Comparison of ENCODE assay signal across 23 cellular contexts in genomic region chr5:179176571-179177230, GRCh38.
DNase-seq lines count a peak whose midpoint lies in the region; FAIRE-seq and TF ChIP-seq lines count a peak whose summit lies in the region.
"Had no signal": no experiment of that assay in that cellular context is flagged by ENCODE, and none has a peak within 500 bp of the region (broad histone marks: within the 10 kb centered on the region; RNA-seq: fewer than 3 reads in every experiment).

No MANE protein-coding gene starts in this region.

- H3K36me3 ChIP-seq in breast epithelium (no peaks in the 10 kb centered on the region), testis (ENCODE audit: low read depth, missing control alignments) (no peaks in the 10 kb centered on the region)
- H3K36me3 ChIP-seq: Peyer's patch had no signal

- H3K4me1 ChIP-seq in breast epithelium (no peaks in the 10 kb centered on the region), testis (no peaks in the 10 kb centered on the region)
- H3K4me1 ChIP-seq: Peyer's patch had no signal

- WGBS in testis, 2 donors: 76 to 78% methylated on average over 13 of the region's 13 CpGs

- H3K9me3 Mint-ChIP-seq in MCF 10A (ENCODE audit: unreplicated experiment) (peaks cover 16% of the 10 kb centered on the region), chondrocyte (ENCODE audit: low read depth) (peaks cover 10% of the 10 kb centered on the region)

- H3K4me1 Mint-ChIP-seq in MCF 10A (ENCODE audit: insufficient read depth, unreplicated experiment): no peaks in the 10 kb centered on the region
- no peaks in the 10 kb centered on the region for H3K4me1 Mint-ChIP-seq in chondrocyte (ENCODE audit: low read depth)

- peaks cover 29% of the 10 kb centered on the region for H3K27me3 Mint-ChIP-seq in MCF 10A (ENCODE audit: insufficient read depth, unreplicated experiment)
- H3K27me3 Mint-ChIP-seq in chondrocyte (ENCODE audit: low read depth): peaks cover 2% of the 10 kb centered on the region

- H3K4me3 Mint-ChIP-seq in MCF 10A (ENCODE audit: unreplicated experiment) (no peak overlapping the region), chondrocyte (ENCODE audit: unreplicated experiment) (no peak overlapping the region)
- H3K4me3 Mint-ChIP-seq: CD8-positive, alpha-beta T cell had no signal

- H3K27me3 ChIP-seq in breast epithelium (no peaks in the 10 kb centered on the region), testis (no peaks in the 10 kb centered on the region)
- H3K27me3 ChIP-seq: Peyer's patch had no signal

- H3K36me3 Mint-ChIP-seq in MCF 10A (ENCODE audit: insufficient read depth, unreplicated experiment) (no peaks in the 10 kb centered on the region), chondrocyte (ENCODE audit: low read depth) (peaks cover 16% of the 10 kb centered on the region)
- H3K36me3 Mint-ChIP-seq: CD8-positive, alpha-beta T cell had no signal

- no peak overlapping the region for H3K27ac Mint-ChIP-seq in MCF 10A (ENCODE audit: low read depth, unreplicated experiment)
- no peak overlapping the region for H3K27ac Mint-ChIP-seq in chondrocyte (ENCODE audit: unreplicated experiment)
- H3K27ac Mint-ChIP-seq: CD8-positive, alpha-beta T cell had no signal

- H3K9me3 ChIP-seq in breast epithelium: peaks cover 0 to 5% of the 10 kb centered on the region in 2 donors
- H3K9me3 ChIP-seq in testis: no peaks in the 10 kb centered on the region
- H3K9me3 ChIP-seq: Peyer's patch had no signal

- CTCF ChIA-PET in MCF 10A (lab: Yijun Ruan, JAX) (no interaction called here), HEK293T (lab: Yijun Ruan, JAX) (no interaction called here)

- H3K27ac ChIP-seq in breast epithelium: peak overlapping the region; percentile 49 to 89
- H3K27ac ChIP-seq in testis: no peak overlapping the region
- H3K27ac ChIP-seq: Peyer's patch had no signal

- no peak for TF ChIP-seq CTCF in breast epithelium (IDR thresholded peaks at IDR 0.05)
- TF ChIP-seq CTCF in MCF 10A (IDR thresholded peaks at IDR 0.05; ENCODE audit: unreplicated experiment): no peak
- TF ChIP-seq CTCF in chondrocyte (IDR thresholded peaks at IDR 0.05): no peak
- TF ChIP-seq CTCF in testis (IDR thresholded peaks at IDR 0.05): no peak

- no TSS peak for BruUV-seq in MCF 10A (replicated peaks; lab: Mats Ljungman, UMichigan)

- intact Hi-C loops in breast epithelium (cut with DNase I; ENCODE audit: low total_unique reads) (no loop called here), MCF 10A (cut with micrococcal nuclease) (no loop called here), testis (cut with DNase I; ENCODE audit: low total_unique reads) (loop anchor here (10.0 kb wide), 1 partner anchor 168 kb away; the partner anchor contains the start of gene ADAMTS2)

- no peak overlapping the region for H3K4me3 ChIP-seq in breast epithelium
- no peak overlapping the region for H3K4me3 ChIP-seq in testis
- H3K4me3 ChIP-seq: Peyer's patch had no signal

- no peak for FAIRE-seq in GM19239 (lab: Jason Lieb, UNC)
- FAIRE-seq: GM18507 had no signal

- peak in 1 of 2 donors; percentile 85 for DNase-seq in breast epithelium (ENCODE audit: low spot score in 2 of 2)
- DNase-seq in MCF 10A (ENCODE audit: unreplicated experiment): no peak
- peak; percentile 11 for DNase-seq in chondrocyte (ENCODE audit: low spot score)
- peak; percentile 64 for DNase-seq in medulla oblongata (ENCODE audit: extremely low spot score)
- peak; percentile 51 for DNase-seq in testis
- DNase-seq in GM19239 (ENCODE audit: insufficient read length, low spot score): no peak
- DNase-seq in stimulated activated CD4-positive, alpha-beta T cell treated with anti-CD3 and anti-CD28 coated beads, Interleukin-4, amount 100 ng/mL, for 1 hour: no peak
- no peak for DNase-seq in HEK293T (ENCODE audit: extremely low spot score)
- DNase-seq: 8988T; Calu3; CD8-positive, alpha-beta T cell; DMS53; GDM1; GOT3; HCEC 1CT; KBM-7; NCI-H1092; NCI-H1436 treated with DMSO at 0.1 percent for 48 hours; NCI-H2029; NCI-H446; NCI-H526 had no signal

- TF ChIP-seq POLR2A in breast epithelium (IDR thresholded peaks at IDR 0.05): no peak
- no peak for TF ChIP-seq POLR2A in testis (IDR thresholded peaks at IDR 0.05)

- POLR2A ChIA-PET in MCF 10A (lab: Yijun Ruan, JAX) (no interaction called here), HEK293T (lab: Yijun Ruan, JAX) (no interaction called here)

TF ChIP-seq in HEK293T, 16 proteins besides CTCF, POLR2A, EP300 and RAD21:
- no peak for TF ChIP-seq ELF4 (IDR thresholded peaks at IDR 0.05)
- no peak for TF ChIP-seq HDGF (IDR thresholded peaks at IDR 0.05; ENCODE audit: borderline replicate concordance)
- TF ChIP-seq FOXA1 (IDR thresholded peaks at IDR 0.05): no peak
- no peak for TF ChIP-seq CTBP1 (IDR thresholded peaks at IDR 0.05; ENCODE audit: borderline replicate concordance)
- no peak for TF ChIP-seq SUZ12 (IDR thresholded peaks at IDR 0.05)
- TF ChIP-seq SP1 (IDR thresholded peaks at IDR 0.05): no peak
- TF ChIP-seq ARNT (IDR thresholded peaks at IDR 0.05): no peak
- TF ChIP-seq LEF1 (IDR thresholded peaks at IDR 0.05; ENCODE audit: borderline replicate concordance): no peak
- no peak for TF ChIP-seq L3MBTL2 (conservative IDR thresholded peaks at IDR 0.05)
- TF ChIP-seq PKNOX1 (IDR thresholded peaks at IDR 0.05): no peak
- no peak for TF ChIP-seq BHLHE40 (IDR thresholded peaks at IDR 0.05; ENCODE audit: borderline replicate concordance)
- no peak for TF ChIP-seq TARDBP (IDR thresholded peaks at IDR 0.05)
- TF ChIP-seq ZNF384 (IDR thresholded peaks at IDR 0.05): no peak
- TF ChIP-seq FOXK2 (IDR thresholded peaks at IDR 0.05): no peak
- no peak for TF ChIP-seq FOXM1 (IDR thresholded peaks at IDR 0.05; ENCODE audit: borderline replicate concordance)
- no peak for TF ChIP-seq NFRKB (IDR thresholded peaks at IDR 0.05)

Comparison
In these comparisons a context has a peak if more than half of its experiments do, and no peak if none do; other contexts are left out.
1. DNase-seq: peak in chondrocyte (single experiment), medulla oblongata (single experiment) and testis (single experiment); none in MCF 10A (single experiment), GM19239 (single experiment), stimulated activated CD4-positive, alpha-beta T cell treated with anti-CD3 and anti-CD28 coated beads, Interleukin-4, amount 100 ng/mL, for 1 hour (single experiment) and HEK293T (single experiment).
2. H3K27ac ChIP-seq: peak in breast epithelium (2 of 2); none in testis (0 of 2).